ENCODE assay signal across 11 cellular contexts in genomic region chr12:69685810-69686209, GRCh38. TPM values are rescaled to one million over a fixed set of nuclear protein-coding genes. Genes with fewer than 3 reads are reported as not detected.
DNase-seq lines count a peak whose midpoint lies in the region; ATAC-seq and TF ChIP-seq lines count a peak whose summit lies in the region.
"Had no signal": no experiment of that assay in that cellular context is flagged by ENCODE, and none has a peak within 500 bp of the region (broad histone marks: within the 10 kb centered on the region; RNA-seq: fewer than 3 reads in every experiment).

No MANE protein-coding gene starts in this region.

- POLR2A ChIA-PET in MCF 10A (lab: Yijun Ruan, JAX) (interaction anchor here (0.7 kb wide), 1 partner anchor 38 kb away, joined by 3 read pairs; no protein-coding TSS in a partner anchor), A673 (lab: Charles Lee; ENCODE audit: low non-redundant PET) (no interaction called here)

- H3K9me3 ChIP-seq in breast epithelium (no peaks in the 10 kb centered on the region), A673 (ENCODE audit: low read depth, low read length, poor library complexity, severe bottlenecking) (no peaks in the 10 kb centered on the region)

- H3K36me3 Mint-ChIP-seq in MCF 10A (ENCODE audit: insufficient read depth, unreplicated experiment), result no peaks in the 10 kb centered on the region
- no peaks in the 10 kb centered on the region for H3K36me3 Mint-ChIP-seq in stimulated activated memory B cell treated with anti-CD40 and anti-IgM and Interleukin-4, amounts not matched to agents 10 μg/mL and 1 μg/mL and 100 μg/mL, for 72 hours

- TF ChIP-seq POLR2A in breast epithelium (IDR thresholded peaks at IDR 0.05), result no peak

- CTCF ChIA-PET in MCF 10A (lab: Yijun Ruan, JAX) (no interaction called here), A673 (lab: Charles Lee) (no interaction called here)

- peaks cover 27% of the 10 kb centered on the region for H3K4me1 Mint-ChIP-seq in MCF 10A (ENCODE audit: insufficient read depth, unreplicated experiment)
- peaks cover 5% of the 10 kb centered on the region for H3K4me1 Mint-ChIP-seq in stimulated activated memory B cell treated with anti-CD40 and anti-IgM and Interleukin-4, amounts not matched to agents 10 μg/mL and 1 μg/mL and 100 μg/mL, for 72 hours
- H3K4me1 Mint-ChIP-seq: B cell had no signal

- H3K4me3 Mint-ChIP-seq in MCF 10A (ENCODE audit: unreplicated experiment), result no peak overlapping the region
- no peak overlapping the region for H3K4me3 Mint-ChIP-seq in stimulated activated memory B cell treated with anti-CD40 and anti-IgM and Interleukin-4, amounts not matched to agents 10 μg/mL and 1 μg/mL and 100 μg/mL, for 72 hours
- H3K4me3 Mint-ChIP-seq: B cell, neural crest cell had no signal

- no peaks in the 10 kb centered on the region for H3K9me3 Mint-ChIP-seq in MCF 10A (ENCODE audit: unreplicated experiment)
- no peaks in the 10 kb centered on the region for H3K9me3 Mint-ChIP-seq in stimulated activated memory B cell treated with anti-CD40 and anti-IgM and Interleukin-4, amounts not matched to agents 10 μg/mL and 1 μg/mL and 100 μg/mL, for 72 hours
- H3K9me3 Mint-ChIP-seq: neural crest cell had no signal

- peak; percentile 70 for DNase-seq in MCF 10A (ENCODE audit: unreplicated experiment)
- no peak for DNase-seq in breast epithelium (ENCODE audit: low spot score in 2 of 2)
- DNase-seq in cardiac fibroblast (ENCODE audit: low read depth in 2 of 2), result peak; percentile 32 to 81
- no peak for DNase-seq in A673 (ENCODE audit: low spot score)
- DNase-seq: activated T-cell treated with anti-CD3 and anti-CD28 coated beads, Interleukin-2, amount 50 U/mL, for 1 hour had no signal

- H3K36me3 ChIP-seq in breast epithelium (no peaks in the 10 kb centered on the region), A673 (ENCODE audit: insufficient read depth, low read length, poor library complexity, severe bottlenecking) (no peaks in the 10 kb centered on the region)

- no peak overlapping the region for H3K27ac ChIP-seq in breast epithelium
- no peak overlapping the region for H3K27ac ChIP-seq in A673 (ENCODE audit: low read depth, low read length, poor library complexity, severe bottlenecking)

- H3K27ac Mint-ChIP-seq in MCF 10A (ENCODE audit: low read depth, unreplicated experiment), result peak overlapping the region; percentile 61
- no peak overlapping the region for H3K27ac Mint-ChIP-seq in stimulated activated memory B cell treated with anti-CD40 and anti-IgM and Interleukin-4, amounts not matched to agents 10 μg/mL and 1 μg/mL and 100 μg/mL, for 72 hours
- H3K27ac Mint-ChIP-seq: B cell had no signal

- H3K27me3 ChIP-seq in breast epithelium, result no peaks in the 10 kb centered on the region
- H3K27me3 ChIP-seq in A673 (replicated peaks; ENCODE audit: insufficient read depth, low read depth, low read length, poor library complexity), result no peaks in the 10 kb centered on the region

- H3K4me3 ChIP-seq in breast epithelium (no peak overlapping the region), cardiac fibroblast (replicated peaks in 1 of 2; ENCODE audit: low read depth in 2 of 2, low read length in 2 of 2) (no peak overlapping the region), A673 (ENCODE audit: low read depth, low read length, poor library complexity, severe bottlenecking) (no peak overlapping the region)

- BruUV-seq in MCF 10A (replicated peaks; lab: Mats Ljungman, UMichigan) (no TSS peak), A673 (replicated peaks; lab: Mats Ljungman, UMichigan) (no TSS peak)

- no peaks in the 10 kb centered on the region for H3K27me3 Mint-ChIP-seq in MCF 10A (ENCODE audit: insufficient read depth, unreplicated experiment)
- H3K27me3 Mint-ChIP-seq in stimulated activated memory B cell treated with anti-CD40 and anti-IgM and Interleukin-4, amounts not matched to agents 10 μg/mL and 1 μg/mL and 100 μg/mL, for 72 hours, result peaks cover 23% of the 10 kb centered on the region

- intact Hi-C loops in MCF 10A (cut with micrococcal nuclease) (no loop called here), breast epithelium (cut with DNase I; ENCODE audit: low total_unique reads) (no loop called here), A673 (cut with micrococcal nuclease; ENCODE audit: unreplicated experiment) (no loop called here)

- no peaks in the 10 kb centered on the region for H3K4me1 ChIP-seq in breast epithelium
- peaks cover 6% of the 10 kb centered on the region for H3K4me1 ChIP-seq in A673 (ENCODE audit: insufficient read depth, low read length, poor library complexity, severe bottlenecking)

- ATAC-seq in HG03432 (IDR thresholded peaks at IDR 0.05; ENCODE audit: unreplicated experiment), result peak; percentile 76
- peak; percentile 9 for ATAC-seq in stimulated activated memory B cell treated with anti-CD40 and anti-IgM and Interleukin-4, amounts not matched to agents 10 μg/mL and 1 μg/mL and 100 μg/mL, for 72 hours
- ATAC-seq in HG03571 (IDR thresholded peaks at IDR 0.05; ENCODE audit: unreplicated experiment), result no peak
- no peak for ATAC-seq in GM19455 (IDR thresholded peaks at IDR 0.05; ENCODE audit: unreplicated experiment)

- TF ChIP-seq CTCF in MCF 10A (IDR thresholded peaks at IDR 0.05; ENCODE audit: unreplicated experiment) (no peak), breast epithelium (IDR thresholded peaks at IDR 0.05) (no peak), cardiac fibroblast (IDR thresholded peaks at IDR 0.05; ENCODE audit: low read depth, low read length) (no peak), A673 (conservative IDR thresholded peaks at IDR 0.05; ENCODE audit: low read depth, low read length) (no peak)

RNA-seq across cellular contexts. Expression of gene BEST3, which starts 13.3 kb away (rescaled TPM):
- total RNA-seq in MCF 10A (2022) (0.56 TPM in 1 of 2 replicates, not detected in the other), breast epithelium (under 1 TPM in 1 of 3 donors, not detected in 2; 0.66 TPM), A673 (2021) (0.50 and 0.69 TPM in 2 replicates)
- total RNA-seq: B cell, neural crest cell had no signal

RNA-seq across cellular contexts. Expression of gene RAB3IP, which starts 52.9 kb away (rescaled TPM):
- total RNA-seq in MCF 10A (2022) (21.9 and 31.5 TPM in 2 replicates), breast epithelium (10 to 100 TPM; 12.5 to 45.5 (median 21.6) TPM), A673 (2021) (39.4 and 41.8 TPM in 2 replicates)

Comparison
In these comparisons a context has a peak if more than half of its experiments do, and no peak if none do; other contexts are left out.
1. DNase-seq: peak in MCF 10A (single experiment) and cardiac fibroblast (2 of 2); none in breast epithelium (0 of 2) and A673 (single experiment).
2. ATAC-seq: peak in HG03432 (single experiment) and stimulated activated memory B cell treated with anti-CD40 and anti-IgM and Interleukin-4, amounts not matched to agents 10 μg/mL and 1 μg/mL and 100 μg/mL, for 72 hours (single experiment); none in HG03571 (single experiment) and GM19455 (single experiment).